ENCODE assay signal across 26 cellular contexts in genomic region chr2:30190637-30191036, GRCh38.
"Had no signal": no experiment of that assay in that cellular context is flagged by ENCODE, and none has a peak within 500 bp of the region (broad histone marks: within the 10 kb centered on the region; RNA-seq: fewer than 3 reads in every experiment).

No MANE protein-coding gene starts in this region.

- H3K27me3 Mint-ChIP-seq: stimulated activated naive CD8-positive, alpha-beta T cell treated with anti-CD3 and anti-CD28 coated beads, Interleukin-15, Interleukin-2, amounts not matched to agents 100 ng/mL and 50 ng/mL, for 24 hours had no signal

- H3K4me3 ChIP-seq: gastrocnemius medialis, ovary, psoas muscle, skin epidermis, suprapubic skin, thyroid gland, vagina had no signal

- DNase-seq: cortex of kidney; effector memory CD8-positive, alpha-beta T cell; foreskin fibroblast; gastrocnemius medialis; head of caudate nucleus; kidney; mesendoderm; midbrain; naive thymus-derived CD8-positive, alpha-beta T cell; nephron progenitor cell; occipital lobe; ovary; posterior cingulate gyrus; psoas muscle; right cardiac atrium; stimulated activated CD4-positive, alpha-beta T cell treated with anti-CD3 and anti-CD28 coated beads, Interleukin-1b, Interleukin-23, amount 100 ng/mL, for 48 hours; stimulated activated CD4-positive, alpha-beta T cell treated with anti-CD3 and anti-CD28 coated beads, Interleukin-4, amount 100 ng/mL, for 24 hours; stimulated activated naive B cell treated with anti-CD40 and anti-IgM and Interleukin-4, amounts not matched to agents 10 μg/mL and 1 μg/mL and 100 μg/mL, for 72 hours; trophoblast cell had no signal

- H3K9me3 Mint-ChIP-seq: effector memory CD8-positive, alpha-beta T cell; stimulated activated naive B cell treated with anti-CD40 and anti-IgM and Interleukin-4, amounts not matched to agents 10 μg/mL and 1 μg/mL and 100 μg/mL, for 72 hours; stimulated activated naive CD8-positive, alpha-beta T cell treated with anti-CD3 and anti-CD28 coated beads, Interleukin-15, Interleukin-2, amounts not matched to agents 100 ng/mL and 50 ng/mL, for 24 hours had no signal

- H3K4me3 Mint-ChIP-seq: effector memory CD8-positive, alpha-beta T cell; naive thymus-derived CD8-positive, alpha-beta T cell; nephron progenitor cell; stimulated activated naive B cell treated with anti-CD40 and anti-IgM and Interleukin-4, amounts not matched to agents 10 μg/mL and 1 μg/mL and 100 μg/mL, for 72 hours; stimulated activated naive CD8-positive, alpha-beta T cell treated with anti-CD3 and anti-CD28 coated beads, Interleukin-15, Interleukin-2, amounts not matched to agents 100 ng/mL and 50 ng/mL, for 24 hours had no signal

- H3K9me3 ChIP-seq: gastrocnemius medialis, ovary, psoas muscle, suprapubic skin, thyroid gland, vagina had no signal

- ATAC-seq: effector memory CD8-positive, alpha-beta T cell; esophagus mucosa; gastrocnemius medialis; left lobe of liver; naive thymus-derived CD8-positive, alpha-beta T cell; psoas muscle; right cardiac atrium; stimulated activated naive B cell treated with anti-CD40 and anti-IgM and Interleukin-4, amounts not matched to agents 10 μg/mL and 1 μg/mL and 100 μg/mL, for 72 hours had no signal

- H3K27me3 ChIP-seq: gastrocnemius medialis, ovary, thyroid gland, vagina had no signal

- H3K36me3 ChIP-seq: gastrocnemius medialis, ovary, suprapubic skin, thyroid gland, vagina had no signal

- H3K27ac ChIP-seq: gastrocnemius medialis, ovary, psoas muscle, skin epidermis, suprapubic skin, thyroid gland, vagina had no signal

- H3K27ac Mint-ChIP-seq: effector memory CD8-positive, alpha-beta T cell; naive thymus-derived CD8-positive, alpha-beta T cell; stimulated activated naive B cell treated with anti-CD40 and anti-IgM and Interleukin-4, amounts not matched to agents 10 μg/mL and 1 μg/mL and 100 μg/mL, for 72 hours; stimulated activated naive CD8-positive, alpha-beta T cell treated with anti-CD3 and anti-CD28 coated beads, Interleukin-15, Interleukin-2, amounts not matched to agents 100 ng/mL and 50 ng/mL, for 24 hours had no signal

- H3K4me1 ChIP-seq: gastrocnemius medialis, psoas muscle, suprapubic skin, thyroid gland, vagina had no signal

- H3K36me3 Mint-ChIP-seq: stimulated activated naive B cell treated with anti-CD40 and anti-IgM and Interleukin-4, amounts not matched to agents 10 μg/mL and 1 μg/mL and 100 μg/mL, for 72 hours had no signal
